Comparison of ENCODE assay signal across 27 cellular contexts in genomic region chr2:25772078-25772477, GRCh38.
"Had no signal": no experiment of that assay in that cellular context is flagged by ENCODE, and none has a peak within 500 bp of the region (broad histone marks: within the 10 kb centered on the region; RNA-seq: fewer than 3 reads in every experiment).

No MANE protein-coding gene starts in this region.

- H3K27ac Mint-ChIP-seq: memory B cell; natural killer cell treated with Interleukin-12 subunit alpha and Interleukin-12 subunit beta and Interleukin-15 and Interleukin-18, amount 100 ng/mL, for 72 hours; stimulated activated naive B cell treated with anti-CD40 and anti-IgM and Interleukin-4, amounts not matched to agents 10 μg/mL and 1 μg/mL and 100 μg/mL, for 72 hours had no signal

- H3K27me3 Mint-ChIP-seq: memory B cell; naive thymus-derived CD4-positive, alpha-beta T cell; natural killer cell treated with Interleukin-12 subunit alpha and Interleukin-12 subunit beta and Interleukin-15 and Interleukin-18, amount 100 ng/mL, for 72 hours; stimulated activated naive B cell treated with anti-CD40 and anti-IgM and Interleukin-4, amounts not matched to agents 10 μg/mL and 1 μg/mL and 100 μg/mL, for 72 hours had no signal

- H3K4me1 ChIP-seq: left lung, parathyroid adenoma, right atrium auricular region, stomach, testis, thyroid gland, transverse colon, upper lobe of left lung, vagina had no signal

- DNase-seq: hypothalamus; immature natural killer cell; kidney; left colon; left lung; midbrain; mucosa of descending colon; naive thymus-derived CD4-positive, alpha-beta T cell; stimulated activated CD4-positive, alpha-beta T cell treated with anti-CD3 and anti-CD28 coated beads, Interleukin-1b, Interleukin-23, amount 100 ng/mL, for 48 hours; stimulated activated CD4-positive, alpha-beta T cell treated with anti-CD3 and anti-CD28 coated beads, Interleukin-2, amount 100 ng/mL, for 48 hours; stimulated activated CD4-positive, alpha-beta T cell treated with anti-CD3 and anti-CD28 coated beads, Interleukin-4, amount 100 ng/mL, for 4 hours; stimulated activated CD8-positive, alpha-beta memory T cell treated with anti-CD3 and anti-CD28 coated beads, Interleukin-4, amount 100 ng/mL, for 48 hours; stimulated activated naive B cell treated with anti-CD40 and anti-IgM and Interleukin-4, amounts not matched to agents 10 μg/mL and 1 μg/mL and 100 μg/mL, for 72 hours; stimulated activated naive CD8-positive, alpha-beta T cell treated with anti-CD3 and anti-CD28 coated beads, Interleukin-15, Interleukin-2, amounts not matched to agents 100 U/mL and 50 U/mL, for 24 hours; stomach; testis; thyroid gland; transverse colon; upper lobe of left lung had no signal

- H3K27ac ChIP-seq: left lung, parathyroid adenoma, right atrium auricular region, skin epidermis, stomach, testis, thyroid gland, transverse colon, upper lobe of left lung, vagina had no signal

- H3K79me2 ChIP-seq: parathyroid adenoma had no signal

- H2AFZ ChIP-seq: parathyroid adenoma had no signal

- H3K9me3 Mint-ChIP-seq: immature natural killer cell; memory B cell; naive thymus-derived CD4-positive, alpha-beta T cell; natural killer cell treated with Interleukin-12 subunit alpha and Interleukin-12 subunit beta and Interleukin-15 and Interleukin-18, amount 100 ng/mL, for 72 hours; stimulated activated naive B cell treated with anti-CD40 and anti-IgM and Interleukin-4, amounts not matched to agents 10 μg/mL and 1 μg/mL and 100 μg/mL, for 72 hours had no signal

- H3K9me3 ChIP-seq: left lung, mucosa of descending colon, right atrium auricular region, stomach, testis, thyroid gland, transverse colon, upper lobe of left lung, vagina had no signal

- ATAC-seq: left colon; left lung; mucosa of descending colon; naive thymus-derived CD4-positive, alpha-beta T cell; natural killer cell treated with Interleukin-12 subunit alpha and Interleukin-12 subunit beta and Interleukin-15 and Interleukin-18, amount 100 ng/mL, for 72 hours; sciatic nerve; stimulated activated naive B cell treated with anti-CD40 and anti-IgM and Interleukin-4, amounts not matched to agents 10 μg/mL and 1 μg/mL and 100 μg/mL, for 72 hours; stimulated activated naive CD8-positive, alpha-beta T cell treated with anti-CD3 and anti-CD28 coated beads, Interleukin-15, Interleukin-2, amounts not matched to agents 100 U/mL and 50 U/mL, for 24 hours had no signal

- H3K9ac ChIP-seq: parathyroid adenoma had no signal

- H3K27me3 ChIP-seq: left lung, right atrium auricular region, stomach, testis, thyroid gland, transverse colon, upper lobe of left lung, vagina had no signal

- H3K4me3 ChIP-seq: left lung, mucosa of descending colon, right atrium auricular region, skin epidermis, stomach, testis, thyroid gland, transverse colon, upper lobe of left lung, vagina had no signal

- FAIRE-seq: islet of Langerhans, kidney had no signal

- H3K4me3 Mint-ChIP-seq: immature natural killer cell; memory B cell; naive thymus-derived CD4-positive, alpha-beta T cell; natural killer cell treated with Interleukin-12 subunit alpha and Interleukin-12 subunit beta and Interleukin-15 and Interleukin-18, amount 100 ng/mL, for 72 hours; stimulated activated naive B cell treated with anti-CD40 and anti-IgM and Interleukin-4, amounts not matched to agents 10 μg/mL and 1 μg/mL and 100 μg/mL, for 72 hours had no signal
